ENCODE assay signal across 8 cellular contexts in the genomic region with DNA sequence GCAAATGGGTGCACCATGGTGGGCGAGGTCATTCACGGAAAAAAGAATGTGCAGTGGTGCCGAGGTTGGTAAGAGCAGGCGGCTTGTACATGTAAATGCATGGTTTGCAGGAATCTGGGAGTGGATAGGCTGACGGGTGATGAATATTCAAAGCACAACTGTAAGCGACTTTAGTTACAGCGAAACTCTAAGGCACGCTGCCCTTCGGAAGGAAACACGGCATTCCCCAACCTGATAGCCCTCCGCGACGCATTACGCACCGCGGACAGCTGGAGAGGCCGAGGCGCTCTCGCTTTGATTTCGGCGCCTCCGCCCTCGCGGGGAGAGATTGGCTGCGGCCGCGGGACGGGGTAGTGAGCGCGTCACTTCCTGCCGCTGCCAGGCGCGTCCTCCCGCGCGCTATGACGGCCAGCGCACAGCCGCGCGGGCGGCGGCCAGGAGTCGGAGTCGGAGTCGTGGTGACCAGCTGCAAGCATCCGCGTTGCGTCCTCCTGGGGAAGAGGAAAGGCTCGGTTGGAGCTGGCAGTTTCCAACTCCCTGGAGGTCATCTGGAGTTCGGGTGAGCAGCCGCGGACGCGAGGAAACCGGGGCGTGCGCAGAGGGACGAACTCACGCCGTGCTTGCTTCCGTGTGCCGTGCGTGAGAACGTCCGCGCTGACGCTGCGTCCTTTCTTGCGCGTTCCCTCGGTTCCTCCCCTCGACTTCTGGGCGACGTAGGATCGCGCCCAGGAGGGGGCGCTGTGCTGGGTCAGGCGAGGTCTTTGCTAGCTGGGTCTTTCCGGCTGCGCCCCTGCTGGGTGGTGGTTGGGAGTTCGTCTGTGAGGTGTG. TPM values are rescaled to one million over a fixed set of nuclear protein-coding genes. Genes with fewer than 3 reads are reported as not detected.
DNase-seq lines count a peak whose midpoint lies in the region; FAIRE-seq and TF ChIP-seq lines count a peak whose summit lies in the region.

A gene (plus strand): TSS at position 381 of the 828 bp plus-strand sequence. CDS start 21 bp downstream, at position 402.

- TF ChIP-seq CTCF in GM10248 (IDR thresholded peaks at IDR 0.05; ENCODE audit: control extremely low read depth, extremely low read depth, low read depth, missing control alignments) (peak; percentile 97), HFFc6 (IDR thresholded peaks at IDR 0.05) (peak; percentile 99), neutrophil (IDR thresholded peaks at IDR 0.05) (peak; percentile 97)

- H3K36me3 Mint-ChIP-seq in HFFc6 (ENCODE audit: low read depth), result peaks cover 15% of the 10 kb centered on the region
- H3K36me3 Mint-ChIP-seq in activated naive CD4-positive, alpha-beta T cell treated with anti-CD3 and anti-CD28 coated beads for 36 hours (ENCODE audit: low read depth), result peaks cover 24% of the 10 kb centered on the region

- FAIRE-seq in frontal cortex (lab: Jason Lieb, UNC), result no peak

- no peaks in the 10 kb centered on the region; the same call in 1 of the 2 replicates for H3K27me3 Mint-ChIP-seq in HFFc6 (ENCODE audit: insufficient read depth)
- H3K27me3 Mint-ChIP-seq in activated naive CD4-positive, alpha-beta T cell treated with anti-CD3 and anti-CD28 coated beads for 36 hours (ENCODE audit: low read depth), result no peaks in the 10 kb centered on the region

- DNase-seq in GM10248 (ENCODE audit: extremely low spot score) (peak; percentile 95), HFFc6 (peak; percentile 87), NAMALWA (ENCODE audit: low spot score) (peak; percentile 98), SK-N-DZ (ENCODE audit: low spot score) (peak; percentile 97), frontal cortex (ENCODE audit: low spot score in 2 of 2) (peak; percentile 85 to 93), substantia nigra (lab: John Stamatoyannopoulos, UW) (peak; percentile 63 to 98 (median 91))
- DNase-seq in activated naive CD4-positive, alpha-beta T cell treated with anti-CD3 and anti-CD28 coated beads for 36 hours, result peak; percentile 96

- H3K4me3 Mint-ChIP-seq in HFFc6, result peak within 1 kb of the TSS; percentile 97
- peak within 1 kb of the TSS; percentile 95 for H3K4me3 Mint-ChIP-seq in activated naive CD4-positive, alpha-beta T cell treated with anti-CD3 and anti-CD28 coated beads for 36 hours

- intact Hi-C loops in activated naive CD4-positive, alpha-beta T cell treated with anti-CD3 and anti-CD28 coated beads for 36 hours (cut with micrococcal nuclease), result loop anchor here (1.0 to 10.0 kb wide), 18 partner anchors 29 to 1985 kb away; a partner anchor contains a TSS

- H3K36me3 ChIP-seq in neutrophil, result no peaks in the 10 kb centered on the region

- H3K9me3 Mint-ChIP-seq in HFFc6, result 0 out of 2 replicates have a peak, but pooled peaks cover 2% of the 10 kb centered on the region
- no peaks in the 10 kb centered on the region for H3K9me3 Mint-ChIP-seq in activated naive CD4-positive, alpha-beta T cell treated with anti-CD3 and anti-CD28 coated beads for 36 hours

- peak within 1 kb of the TSS; percentile 88 to 91 for H3K4me3 ChIP-seq in neutrophil (ENCODE audit: low read depth in 1 of 2, low read length in 1 of 2)

- POLR2A ChIA-PET in GM10248 (lab: Yijun Ruan, JAX), result interaction anchor here (0.6 to 1.3 kb wide), 3 partner anchors 21 to 843 kb away, joined by 3 to 5 read pairs (median 3); no protein-coding TSS in a partner anchor

- peaks cover 15 to 17% of the 10 kb centered on the region in 2 experiments for H3K4me1 ChIP-seq in neutrophil (ENCODE audit: control insufficient read depth in 1 of 2, insufficient read depth in 1 of 2, low read depth in 1 of 2, low read length in 1 of 2)

- H3K27ac Mint-ChIP-seq in HFFc6, result peak within 1 kb of the TSS; percentile 98
- peak within 1 kb of the TSS; percentile 95 for H3K27ac Mint-ChIP-seq in activated naive CD4-positive, alpha-beta T cell treated with anti-CD3 and anti-CD28 coated beads for 36 hours

- CTCF ChIA-PET in GM10248 (lab: Yijun Ruan, JAX), result interaction anchor here (0.8 to 5.4 kb wide), 32 partner anchors 11 to 1238 kb away, joined by 3 to 73 read pairs (median 4); a partner anchor contains a TSS
- CTCF ChIA-PET in activated naive CD4-positive, alpha-beta T cell treated with anti-CD3 and anti-CD28 coated beads for 36 hours (lab: Charles Lee), result interaction anchor here (0.6 to 2.4 kb wide), 22 partner anchors 9 to 537 kb away, joined by 3 to 23 read pairs (median 4); a partner anchor contains a TSS

- peaks cover 1% of the 10 kb centered on the region for H3K9me3 ChIP-seq in neutrophil

- H3K27me3 ChIP-seq in neutrophil, result no peaks in the 10 kb centered on the region

- H3K4me1 Mint-ChIP-seq in HFFc6 (ENCODE audit: low read depth), result peaks cover 41% of the 10 kb centered on the region
- H3K4me1 Mint-ChIP-seq in activated naive CD4-positive, alpha-beta T cell treated with anti-CD3 and anti-CD28 coated beads for 36 hours (ENCODE audit: low read depth), result peaks cover 42% of the 10 kb centered on the region

- peak within 1 kb of the TSS; percentile 91 for H3K27ac ChIP-seq in neutrophil
- peak within 1 kb of the TSS; percentile 94 for H3K27ac ChIP-seq in substantia nigra (ENCODE audit: low read depth, low read length, poor library complexity, severe bottlenecking)

RNA-seq across cellular contexts. Expression of the gene that starts here (rescaled TPM):
- 10 to 100 TPM; 18.0 to 25.5 (median 23.7) TPM for total RNA-seq in HFFc6 (2021; fragmentation: NEBNext Ultra II Directional; extraction: Animal tissue kit (Norgen Biotek cat#: 25700))
- polyA plus RNA-seq in SK-N-DZ (2014; cell fraction: cytosol; rRNA removed), result 65.3 and 69.4 TPM in 2 replicates
- 15.6 and 17.0 TPM in 2 replicates for polyA plus RNA-seq in SK-N-DZ (2014; cell fraction: nucleus; rRNA removed)
- 10 to 100 TPM; 28.3 to 29.2 TPM for total RNA-seq in activated naive CD4-positive, alpha-beta T cell treated with anti-CD3 and anti-CD28 coated beads for 36 hours
- total RNA-seq in frontal cortex, result 10.2 TPM

Comparison
In these comparisons a context has a peak if more than half of its experiments do, and no peak if none do; other contexts are left out.
1. Peak in every context shown above with its lines: DNase-seq, H3K4me3 ChIP-seq and H3K27ac ChIP-seq.